14 cellular contexts compared by ENCODE assay signal in the genomic region with DNA sequence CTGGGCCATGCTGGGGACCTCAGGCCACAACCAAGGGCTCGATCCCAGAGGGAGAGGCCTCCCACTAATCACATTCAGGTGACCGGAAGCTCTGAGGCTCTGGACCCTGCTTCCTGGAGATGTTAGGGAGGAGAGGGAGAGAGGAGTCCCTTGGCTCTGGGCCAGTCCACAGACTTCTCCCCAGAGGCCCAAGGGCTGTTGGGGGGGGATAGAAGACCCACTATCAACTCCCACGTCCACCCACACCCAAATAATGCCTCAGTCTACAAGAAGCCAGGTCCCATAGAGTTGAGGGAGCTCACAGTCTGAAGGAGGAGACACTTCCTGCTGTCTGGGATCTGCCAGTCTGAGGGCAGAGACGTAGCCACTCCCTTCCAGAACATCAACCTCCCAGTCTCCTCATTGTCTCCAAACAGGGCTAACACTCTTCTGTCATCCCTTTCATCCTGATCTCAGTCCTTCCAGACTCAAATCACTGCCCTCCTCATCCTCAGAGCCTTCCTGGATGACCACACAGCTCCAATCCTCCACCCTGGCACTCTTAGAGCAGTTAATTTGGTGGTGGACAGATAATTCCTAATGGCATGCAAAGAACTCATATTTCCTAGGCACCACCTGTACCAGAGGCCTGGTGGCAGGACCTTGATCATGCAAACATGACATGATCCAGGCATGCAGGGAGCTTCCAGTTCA.
A peak's percentile ranks its signal among the peaks of the same experiment; 100 is the strongest.
DNase-seq lines count a peak whose midpoint lies in the region; TF ChIP-seq lines count a peak whose summit lies in the region.
"Had no signal": no experiment of that assay in that cellular context is flagged by ENCODE, and none has a peak within 500 bp of the region (broad histone marks: within the 10 kb centered on the region; RNA-seq: fewer than 3 reads in every experiment).

No MANE protein-coding gene starts in this region.

- H3K36me3 ChIP-seq in ACC112 (ENCODE audit: insufficient read depth, low read length) (no peaks in the 10 kb centered on the region), esophagus muscularis mucosa (no peaks in the 10 kb centered on the region)

- no peaks in the 10 kb centered on the region for H3K27me3 Mint-ChIP-seq in osteocyte (ENCODE audit: unreplicated experiment)
- H3K27me3 Mint-ChIP-seq in activated T-helper 2 cell treated with anti-CD3 and anti-CD28 coated beads, Interferon-gamma antibody, Interleukin-2, Interleukin-4, amounts not matched to agents 10 μg/mL and 5 μg/mL and 100 μg/mL, durations not matched to agents 14 hours and 24 hours and 36 hours (ENCODE audit: low read depth) = no peaks in the 10 kb centered on the region

- H3K27ac ChIP-seq in ACC112 (ENCODE audit: low read depth, low read length) (peak overlapping the region; percentile 98), esophagus muscularis mucosa (replicated peaks in 1 of 4) (peak overlapping the region; percentile 64 to 83 (median 78))
- H3K27ac ChIP-seq: C4-2B, KMS-11 had no signal

- peaks cover 87% of the 10 kb centered on the region for H3K4me1 ChIP-seq in ACC112 (ENCODE audit: control insufficient read depth, insufficient read depth, low read length, unreplicated experiment)
- H3K4me1 ChIP-seq in esophagus muscularis mucosa = peaks cover 54 to 69% (median 61%) of the 10 kb centered on the region in 4 donors

- WGBS in esophagus muscularis mucosa = 71% methylated on average over 3 of the region's 4 CpGs

- DNase-seq in esophagus muscularis mucosa (ENCODE audit: extremely low spot score) (no peak), osteocyte (ENCODE audit: extremely low spot score, unreplicated experiment) (no peak), germinal center (ENCODE audit: low spot score) (no peak), NCI-H748 treated with DMSO at 0.1 percent for 48 hours (lab: John Stamatoyannopoulos, UW) (no peak), ACHN (no peak)
- no peak for DNase-seq in activated T-helper 2 cell treated with anti-CD3 and anti-CD28 coated beads, Interferon-gamma antibody, Interleukin-2, Interleukin-4, amounts not matched to agents 10 μg/mL and 5 μg/mL and 100 μg/mL, durations not matched to agents 14 hours and 24 hours and 36 hours (ENCODE audit: low spot score)
- DNase-seq: activated CD8-positive, alpha-beta memory T cell treated with anti-CD3 and anti-CD28 coated beads, Interleukin-2, amount 50 U/mL, for 4 hours; NCI-H2081 treated with DMSO at 0.1 percent for 48 hours had no signal

- no peak for TF ChIP-seq EP300 in esophagus muscularis mucosa (IDR thresholded peaks at IDR 0.05)

- intact Hi-C loops in esophagus muscularis mucosa (cut with DNase I) = no loop called here
- intact Hi-C loops in activated T-helper 2 cell treated with anti-CD3 and anti-CD28 coated beads, Interferon-gamma antibody, Interleukin-2, Interleukin-4, amounts not matched to agents 10 μg/mL and 5 μg/mL and 100 μg/mL, durations not matched to agents 14 hours and 24 hours and 36 hours (cut with micrococcal nuclease) = loop anchor here (5.0 kb wide), 1 partner anchor 55 kb away; no protein-coding TSS in a partner anchor

- H3K27me3 ChIP-seq in ACC112 (ENCODE audit: insufficient read depth, low read length) (no peaks in the 10 kb centered on the region), esophagus muscularis mucosa (no peaks in the 10 kb centered on the region)

- H3K4me3 Mint-ChIP-seq in osteocyte (ENCODE audit: unreplicated experiment) = no peak overlapping the region
- H3K4me3 Mint-ChIP-seq in activated T-helper 2 cell treated with anti-CD3 and anti-CD28 coated beads, Interferon-gamma antibody, Interleukin-2, Interleukin-4, amounts not matched to agents 10 μg/mL and 5 μg/mL and 100 μg/mL, durations not matched to agents 14 hours and 24 hours and 36 hours (ENCODE audit: low read depth) = no peak overlapping the region
- H3K4me3 Mint-ChIP-seq: GM23338; stimulated activated naive CD8-positive, alpha-beta T cell treated with anti-CD3 and anti-CD28 coated beads, Interleukin-15, Interleukin-2, amounts not matched to agents 100 ng/mL and 50 ng/mL, for 24 hours had no signal

- in situ Hi-C loops in ACHN (cut with HindIII; ENCODE audit: low pct_ligation_motif_present, low pct_unique_long_range_greater_than_20kb, low sequenced_read_pairs) = no loop called here

- peaks cover 78% of the 10 kb centered on the region for H3K4me1 Mint-ChIP-seq in osteocyte (ENCODE audit: unreplicated experiment)
- peaks cover 22% of the 10 kb centered on the region for H3K4me1 Mint-ChIP-seq in activated T-helper 2 cell treated with anti-CD3 and anti-CD28 coated beads, Interferon-gamma antibody, Interleukin-2, Interleukin-4, amounts not matched to agents 10 μg/mL and 5 μg/mL and 100 μg/mL, durations not matched to agents 14 hours and 24 hours and 36 hours (ENCODE audit: low read depth)

- H3K9me3 Mint-ChIP-seq in osteocyte (ENCODE audit: unreplicated experiment) = no peaks in the 10 kb centered on the region
- H3K9me3 Mint-ChIP-seq in activated T-helper 2 cell treated with anti-CD3 and anti-CD28 coated beads, Interferon-gamma antibody, Interleukin-2, Interleukin-4, amounts not matched to agents 10 μg/mL and 5 μg/mL and 100 μg/mL, durations not matched to agents 14 hours and 24 hours and 36 hours = no peaks in the 10 kb centered on the region
- H3K9me3 Mint-ChIP-seq: stimulated activated naive CD8-positive, alpha-beta T cell treated with anti-CD3 and anti-CD28 coated beads, Interleukin-15, Interleukin-2, amounts not matched to agents 100 ng/mL and 50 ng/mL, for 24 hours had no signal

- H2AFZ ChIP-seq in ACC112 (ENCODE audit: low read length, unreplicated experiment) = no peak overlapping the region
- H2AFZ ChIP-seq: GM23338 had no signal

- no peak for TF ChIP-seq CTCF in esophagus muscularis mucosa (IDR thresholded peaks at IDR 0.05)
- no peak for TF ChIP-seq CTCF in osteocyte (IDR thresholded peaks at IDR 0.05)

- peaks cover 4% of the 10 kb centered on the region for H3K36me3 Mint-ChIP-seq in osteocyte (ENCODE audit: unreplicated experiment)
- no peaks in the 10 kb centered on the region for H3K36me3 Mint-ChIP-seq in activated T-helper 2 cell treated with anti-CD3 and anti-CD28 coated beads, Interferon-gamma antibody, Interleukin-2, Interleukin-4, amounts not matched to agents 10 μg/mL and 5 μg/mL and 100 μg/mL, durations not matched to agents 14 hours and 24 hours and 36 hours (ENCODE audit: low read depth)

- no peaks in the 10 kb centered on the region for H3K9me3 ChIP-seq in esophagus muscularis mucosa

- H3K4me3 ChIP-seq in ACC112 (ENCODE audit: low read depth, low read length) (no peak overlapping the region), esophagus muscularis mucosa (no peak overlapping the region)
- H3K4me3 ChIP-seq: GM23338 had no signal

- TF ChIP-seq POLR2A in esophagus muscularis mucosa (IDR thresholded peaks at IDR 0.05; ENCODE audit: low read depth) = no peak

- no peaks in the 10 kb centered on the region for H3K79me2 ChIP-seq in ACC112 (ENCODE audit: control insufficient read depth, insufficient read depth, low read length, unreplicated experiment)

- peak overlapping the region; percentile 68 for H3K27ac Mint-ChIP-seq in osteocyte (ENCODE audit: unreplicated experiment)
- no peak overlapping the region for H3K27ac Mint-ChIP-seq in activated T-helper 2 cell treated with anti-CD3 and anti-CD28 coated beads, Interferon-gamma antibody, Interleukin-2, Interleukin-4, amounts not matched to agents 10 μg/mL and 5 μg/mL and 100 μg/mL, durations not matched to agents 14 hours and 24 hours and 36 hours
- H3K27ac Mint-ChIP-seq: GM23338; stimulated activated naive CD8-positive, alpha-beta T cell treated with anti-CD3 and anti-CD28 coated beads, Interleukin-15, Interleukin-2, amounts not matched to agents 100 ng/mL and 50 ng/mL, for 24 hours had no signal

TF ChIP-seq in PFSK-1, 5 proteins besides CTCF, POLR2A, EP300 and RAD21:
- TF ChIP-seq, protein P1, sequence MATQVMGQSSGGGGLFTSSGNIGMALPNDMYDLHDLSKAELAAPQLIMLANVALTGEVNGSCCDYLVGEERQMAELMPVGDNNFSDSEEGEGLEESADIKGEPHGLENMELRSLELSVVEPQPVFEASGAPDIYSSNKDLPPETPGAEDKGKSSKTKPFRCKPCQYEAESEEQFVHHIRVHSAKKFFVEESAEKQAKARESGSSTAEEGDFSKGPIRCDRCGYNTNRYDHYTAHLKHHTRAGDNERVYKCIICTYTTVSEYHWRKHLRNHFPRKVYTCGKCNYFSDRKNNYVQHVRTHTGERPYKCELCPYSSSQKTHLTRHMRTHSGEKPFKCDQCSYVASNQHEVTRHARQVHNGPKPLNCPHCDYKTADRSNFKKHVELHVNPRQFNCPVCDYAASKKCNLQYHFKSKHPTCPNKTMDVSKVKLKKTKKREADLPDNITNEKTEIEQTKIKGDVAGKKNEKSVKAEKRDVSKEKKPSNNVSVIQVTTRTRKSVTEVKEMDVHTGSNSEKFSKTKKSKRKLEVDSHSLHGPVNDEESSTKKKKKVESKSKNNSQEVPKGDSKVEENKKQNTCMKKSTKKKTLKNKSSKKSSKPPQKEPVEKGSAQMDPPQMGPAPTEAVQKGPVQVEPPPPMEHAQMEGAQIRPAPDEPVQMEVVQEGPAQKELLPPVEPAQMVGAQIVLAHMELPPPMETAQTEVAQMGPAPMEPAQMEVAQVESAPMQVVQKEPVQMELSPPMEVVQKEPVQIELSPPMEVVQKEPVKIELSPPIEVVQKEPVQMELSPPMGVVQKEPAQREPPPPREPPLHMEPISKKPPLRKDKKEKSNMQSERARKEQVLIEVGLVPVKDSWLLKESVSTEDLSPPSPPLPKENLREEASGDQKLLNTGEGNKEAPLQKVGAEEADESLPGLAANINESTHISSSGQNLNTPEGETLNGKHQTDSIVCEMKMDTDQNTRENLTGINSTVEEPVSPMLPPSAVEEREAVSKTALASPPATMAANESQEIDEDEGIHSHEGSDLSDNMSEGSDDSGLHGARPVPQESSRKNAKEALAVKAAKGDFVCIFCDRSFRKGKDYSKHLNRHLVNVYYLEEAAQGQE (IDR thresholded peaks at IDR 0.05; ENCODE audit: insufficient read depth in 1 of 2, low read depth in 2 of 2, low read length in 2 of 2) = no peak
- no peak for TF ChIP-seq SIN3A (IDR thresholded peaks at IDR 0.05; ENCODE audit: borderline replicate concordance, insufficient read depth, low read length)
- TF ChIP-seq POLR2AphosphoS5 (IDR thresholded peaks at IDR 0.05; ENCODE audit: low read depth, low read length) = no peak
- no peak for TF ChIP-seq FOXP2 (optimal IDR thresholded peaks at IDR 0.05; ENCODE audit: borderline replicate concordance, extremely low read depth, extremely low read length, insufficient read depth)
- peak; percentile 43; the same call in 1 of the 2 replicates for TF ChIP-seq TAF1 (IDR thresholded peaks at IDR 0.05; ENCODE audit: borderline replicate concordance, insufficient read depth, low read length)
TF ChIP-seq in PFSK-1: peak in this region for 1.
